Comparison of ENCODE assay signal across 22 cellular contexts in the genomic region with DNA sequence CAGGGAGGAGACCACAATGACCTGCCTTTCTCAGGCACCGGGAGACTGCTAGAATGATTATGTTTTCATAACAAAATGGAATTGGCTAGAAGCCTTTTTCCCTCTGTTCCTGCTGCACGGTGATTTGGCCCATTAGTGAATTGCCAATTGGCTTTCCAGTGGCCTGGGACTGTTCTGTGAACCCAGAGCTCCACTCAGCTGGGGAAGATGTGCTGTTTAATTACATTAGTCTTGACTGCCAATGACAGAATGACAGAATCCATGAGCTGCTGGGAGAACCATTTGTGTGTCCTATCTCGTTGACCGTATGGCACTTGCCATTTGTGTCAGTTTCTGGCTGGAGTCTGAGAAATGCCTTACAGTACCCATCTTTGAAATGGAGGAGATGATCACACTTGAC.
"Had no signal": no experiment of that assay in that cellular context is flagged by ENCODE, and none has a peak within 500 bp of the region (broad histone marks: within the 10 kb centered on the region; RNA-seq: fewer than 3 reads in every experiment).

No MANE protein-coding gene starts in this region.

- H3K36me3 ChIP-seq: MG63 had no signal

- H3K27me3 ChIP-seq: MG63 had no signal

- H3K27me3 Mint-ChIP-seq: T-cell had no signal

- H3K36me3 Mint-ChIP-seq: T-cell had no signal

- H3K4me1 Mint-ChIP-seq: T-cell had no signal

- H3K4me3 Mint-ChIP-seq: T-cell had no signal

- H3K9me3 ChIP-seq: MG63 had no signal

- H3K4me3 ChIP-seq: MG63 had no signal

- ATAC-seq: HepG2, T-cell had no signal

- DNase-seq: IMR-90, Karpas-422, KG1, MG63, NCI-H1092, NCI-H1105 treated with DMSO at 0.1 percent for 48 hours, NCI-H1417 treated with DMSO at 0.1 percent for 48 hours, NCI-H146, NCI-H1694 treated with DMSO at 0.1 percent for 48 hours, NCI-H1930, NCI-H2081, NCI-H2107, NCI-H2171 treated with DMSO at 0.1 percent for 48 hours, NCI-H345, NCI-H524, NCI-H526 treated with DMSO at 0.1 percent for 48 hours, NCI-H748 treated with DMSO at 0.1 percent for 48 hours, RPMI8226, SHP77, SW 1271, T-cell had no signal

- H3K27ac Mint-ChIP-seq: T-cell had no signal
